ENCODE assay signal across 8 cellular contexts in the genomic region with DNA sequence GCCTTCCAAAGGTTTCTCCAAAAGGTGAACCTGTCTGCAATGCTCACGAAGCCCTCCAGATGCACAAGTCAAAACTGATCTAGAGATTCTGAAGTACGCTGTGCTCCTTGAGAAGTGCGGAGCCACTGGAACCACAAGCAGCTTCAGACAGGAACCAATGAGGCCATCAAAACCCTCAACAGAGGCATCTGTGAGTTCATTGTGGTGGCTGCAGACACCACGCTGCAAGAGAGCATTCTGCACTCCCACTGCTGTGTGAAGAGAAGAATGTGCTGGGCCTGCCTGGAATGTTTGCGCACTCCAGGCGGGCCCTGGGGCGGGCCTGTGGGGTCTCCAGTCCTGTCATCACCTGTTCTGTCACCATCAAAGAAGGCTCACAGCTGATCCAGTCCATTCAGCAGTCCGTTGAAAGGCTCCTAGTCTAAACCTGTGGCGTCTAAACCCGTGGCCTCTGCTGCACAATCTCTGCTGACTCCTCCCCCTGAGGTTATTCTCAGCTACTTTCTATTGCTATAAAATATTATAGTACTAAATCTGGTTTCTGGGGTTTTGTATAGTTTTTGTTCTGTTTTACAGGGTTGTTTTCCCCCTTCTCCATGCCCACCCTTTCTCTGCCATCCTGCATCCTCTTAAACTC.
DNase-seq lines count a peak whose midpoint lies in the region; ATAC-seq and TF ChIP-seq lines count a peak whose summit lies in the region.
"Not testable (repeated sequence)": the region's sequence is repeated elsewhere in the genome, so short reads cannot be mapped to it uniquely, and the experiment has no call there.

No MANE protein-coding gene starts in this region.

- not testable (repeated sequence) for H3K9me3 Mint-ChIP-seq in CD4-positive, alpha-beta T cell; activated CD4-positive, alpha-beta T cell treated with anti-CD3 and anti-CD28 coated beads for 36 hours (ENCODE audit: low read depth); activated CD8-positive, alpha-beta memory T cell treated with anti-CD3 and anti-CD28 coated beads, Interleukin-2, amount 10 ng/mL, durations not matched to agents 7 days and 5 days (ENCODE audit: low read depth); activated naive CD4-positive, alpha-beta T cell treated with anti-CD3 and anti-CD28 coated beads for 36 hours; central memory CD8-positive, alpha-beta T cell; naive thymus-derived CD4-positive, alpha-beta T cell; stimulated activated effector memory CD8-positive, alpha-beta T cell treated with anti-CD3 and anti-CD28 coated beads, Interleukin-12 subunit alpha, Interleukin-12 subunit beta, amount 100 ng/mL, for 72 hours

- not testable (repeated sequence) for H3K4me3 Mint-ChIP-seq in CD4-positive, alpha-beta T cell; activated CD4-positive, alpha-beta T cell treated with anti-CD3 and anti-CD28 coated beads for 36 hours; activated CD8-positive, alpha-beta memory T cell treated with anti-CD3 and anti-CD28 coated beads, Interleukin-2, amount 10 ng/mL, durations not matched to agents 7 days and 5 days; activated naive CD4-positive, alpha-beta T cell treated with anti-CD3 and anti-CD28 coated beads for 36 hours; central memory CD8-positive, alpha-beta T cell; stimulated activated effector memory CD8-positive, alpha-beta T cell treated with anti-CD3 and anti-CD28 coated beads, Interleukin-12 subunit alpha, Interleukin-12 subunit beta, amount 100 ng/mL, for 72 hours
- peak overlapping the region in 3 of 10 donors; percentile 15 to 36 (median 18) for H3K4me3 Mint-ChIP-seq in naive thymus-derived CD4-positive, alpha-beta T cell

- DNase-seq in CD4-positive, alpha-beta T cell; activated CD4-positive, alpha-beta T cell treated with anti-CD3 and anti-CD28 coated beads for 36 hours; activated CD8-positive, alpha-beta memory T cell treated with anti-CD3 and anti-CD28 coated beads, Interleukin-2, amount 10 ng/mL, durations not matched to agents 7 days and 5 days; central memory CD8-positive, alpha-beta T cell (ENCODE audit: low spot score in 2 of 2); stimulated activated effector memory CD8-positive, alpha-beta T cell treated with anti-CD3 and anti-CD28 coated beads, Interleukin-12 subunit alpha, Interleukin-12 subunit beta, amount 100 ng/mL, for 72 hours (ENCODE audit: low spot score in 2 of 2): not testable (repeated sequence)
- peak; percentile 1 for DNase-seq in Jurkat, Clone E6-1 (ENCODE audit: low read depth, low spot score)
- peak; percentile 10 for DNase-seq in activated naive CD4-positive, alpha-beta T cell treated with anti-CD3 and anti-CD28 coated beads for 36 hours
- DNase-seq in naive thymus-derived CD4-positive, alpha-beta T cell: peak in 5 of 9 donors; percentile 14 to 38 (median 29)

- H3K4me1 ChIP-seq in naive thymus-derived CD4-positive, alpha-beta T cell (ENCODE audit: control insufficient read depth in 2 of 2, insufficient read depth in 2 of 2, low read length in 2 of 2): not testable (repeated sequence)

- not testable (repeated sequence) for H3K27me3 ChIP-seq in CD4-positive, alpha-beta T cell (ENCODE audit: control insufficient read depth, insufficient read depth, low read length); naive thymus-derived CD4-positive, alpha-beta T cell (ENCODE audit: control insufficient read depth in 2 of 2, insufficient read depth in 2 of 2, low read length in 2 of 2)

- CTCF ChIA-PET in CD4-positive, alpha-beta T cell (lab: Charles Lee); activated CD4-positive, alpha-beta T cell treated with anti-CD3 and anti-CD28 coated beads for 36 hours (lab: Charles Lee); activated CD8-positive, alpha-beta memory T cell treated with anti-CD3 and anti-CD28 coated beads, Interleukin-2, amount 10 ng/mL, durations not matched to agents 7 days and 5 days (lab: Charles Lee); activated naive CD4-positive, alpha-beta T cell treated with anti-CD3 and anti-CD28 coated beads for 36 hours (lab: Charles Lee); naive thymus-derived CD4-positive, alpha-beta T cell (lab: Charles Lee): not testable (repeated sequence)

- TF ChIP-seq CTCF in CD4-positive, alpha-beta T cell (IDR thresholded peaks at IDR 0.05): not testable (repeated sequence)

- POLR2A ChIA-PET in CD4-positive, alpha-beta T cell (lab: Charles Lee); activated CD4-positive, alpha-beta T cell treated with anti-CD3 and anti-CD28 coated beads for 36 hours (lab: Charles Lee); naive thymus-derived CD4-positive, alpha-beta T cell (lab: Charles Lee): not testable (repeated sequence)

- not testable (repeated sequence) for H3K27ac ChIP-seq in CD4-positive, alpha-beta T cell (ENCODE audit: low read depth, low read length); naive thymus-derived CD4-positive, alpha-beta T cell (ENCODE audit: low read depth, low read length)

- H3K27ac Mint-ChIP-seq in CD4-positive, alpha-beta T cell; activated CD4-positive, alpha-beta T cell treated with anti-CD3 and anti-CD28 coated beads for 36 hours; activated CD8-positive, alpha-beta memory T cell treated with anti-CD3 and anti-CD28 coated beads, Interleukin-2, amount 10 ng/mL, durations not matched to agents 7 days and 5 days; activated naive CD4-positive, alpha-beta T cell treated with anti-CD3 and anti-CD28 coated beads for 36 hours; central memory CD8-positive, alpha-beta T cell (ENCODE audit: low read depth); stimulated activated effector memory CD8-positive, alpha-beta T cell treated with anti-CD3 and anti-CD28 coated beads, Interleukin-12 subunit alpha, Interleukin-12 subunit beta, amount 100 ng/mL, for 72 hours: not testable (repeated sequence)
- H3K27ac Mint-ChIP-seq in naive thymus-derived CD4-positive, alpha-beta T cell: peak overlapping the region in 2 of 9 donors; percentile 33 to 86

- H3K27me3 Mint-ChIP-seq in CD4-positive, alpha-beta T cell; activated CD4-positive, alpha-beta T cell treated with anti-CD3 and anti-CD28 coated beads for 36 hours; activated CD8-positive, alpha-beta memory T cell treated with anti-CD3 and anti-CD28 coated beads, Interleukin-2, amount 10 ng/mL, durations not matched to agents 7 days and 5 days; activated naive CD4-positive, alpha-beta T cell treated with anti-CD3 and anti-CD28 coated beads for 36 hours (ENCODE audit: low read depth); central memory CD8-positive, alpha-beta T cell; naive thymus-derived CD4-positive, alpha-beta T cell: not testable (repeated sequence)

- not testable (repeated sequence) for H3K4me3 ChIP-seq in Jurkat, Clone E6-1 (ENCODE audit: low read length); naive thymus-derived CD4-positive, alpha-beta T cell (ENCODE audit: low read length)

- not testable (repeated sequence) for H3K9me3 ChIP-seq in CD4-positive, alpha-beta T cell (ENCODE audit: control insufficient read depth, low read length); naive thymus-derived CD4-positive, alpha-beta T cell (ENCODE audit: control insufficient read depth in 2 of 3, low read length in 3 of 3)

- ATAC-seq in CD4-positive, alpha-beta T cell (ENCODE audit: poor library complexity): peak; percentile 91
- ATAC-seq in activated CD4-positive, alpha-beta T cell treated with anti-CD3 and anti-CD28 coated beads for 36 hours: peak; percentile 65
- peak; percentile 81 for ATAC-seq in activated CD8-positive, alpha-beta memory T cell treated with anti-CD3 and anti-CD28 coated beads, Interleukin-2, amount 10 ng/mL, durations not matched to agents 7 days and 5 days
- peak; percentile 96 for ATAC-seq in central memory CD8-positive, alpha-beta T cell (replicated peaks; ENCODE audit: extremely low read depth, poor library complexity, severe bottlenecking)
- ATAC-seq in naive thymus-derived CD4-positive, alpha-beta T cell: peak; percentile 92
- ATAC-seq in stimulated activated effector memory CD8-positive, alpha-beta T cell treated with anti-CD3 and anti-CD28 coated beads, Interleukin-12 subunit alpha, Interleukin-12 subunit beta, amount 100 ng/mL, for 72 hours: peak; percentile 84

- not testable (repeated sequence) for H3K36me3 Mint-ChIP-seq in CD4-positive, alpha-beta T cell (ENCODE audit: low read depth); activated CD4-positive, alpha-beta T cell treated with anti-CD3 and anti-CD28 coated beads for 36 hours (ENCODE audit: low read depth); activated CD8-positive, alpha-beta memory T cell treated with anti-CD3 and anti-CD28 coated beads, Interleukin-2, amount 10 ng/mL, durations not matched to agents 7 days and 5 days; activated naive CD4-positive, alpha-beta T cell treated with anti-CD3 and anti-CD28 coated beads for 36 hours (ENCODE audit: low read depth); central memory CD8-positive, alpha-beta T cell (ENCODE audit: insufficient read depth); naive thymus-derived CD4-positive, alpha-beta T cell; stimulated activated effector memory CD8-positive, alpha-beta T cell treated with anti-CD3 and anti-CD28 coated beads, Interleukin-12 subunit alpha, Interleukin-12 subunit beta, amount 100 ng/mL, for 72 hours

- not testable (repeated sequence) for H3K4me1 Mint-ChIP-seq in CD4-positive, alpha-beta T cell (ENCODE audit: low read depth); activated CD4-positive, alpha-beta T cell treated with anti-CD3 and anti-CD28 coated beads for 36 hours; activated CD8-positive, alpha-beta memory T cell treated with anti-CD3 and anti-CD28 coated beads, Interleukin-2, amount 10 ng/mL, durations not matched to agents 7 days and 5 days; activated naive CD4-positive, alpha-beta T cell treated with anti-CD3 and anti-CD28 coated beads for 36 hours (ENCODE audit: low read depth); central memory CD8-positive, alpha-beta T cell; stimulated activated effector memory CD8-positive, alpha-beta T cell treated with anti-CD3 and anti-CD28 coated beads, Interleukin-12 subunit alpha, Interleukin-12 subunit beta, amount 100 ng/mL, for 72 hours
- H3K4me1 Mint-ChIP-seq in naive thymus-derived CD4-positive, alpha-beta T cell: peaks cover 0 to 13% (median 0%) of the 10 kb centered on the region in 7 donors

- intact Hi-C loops in CD4-positive, alpha-beta T cell (cut with DNase I, micrococcal nuclease); activated CD4-positive, alpha-beta T cell treated with anti-CD3 and anti-CD28 coated beads for 36 hours (cut with DNase I, micrococcal nuclease); activated naive CD4-positive, alpha-beta T cell treated with anti-CD3 and anti-CD28 coated beads for 36 hours (cut with micrococcal nuclease); naive thymus-derived CD4-positive, alpha-beta T cell (cut with micrococcal nuclease): not testable (repeated sequence)

- not testable (repeated sequence) for H3K36me3 ChIP-seq in naive thymus-derived CD4-positive, alpha-beta T cell (ENCODE audit: control insufficient read depth in 2 of 3, insufficient read depth in 3 of 3, low read length in 3 of 3)
